Comparison of ENCODE assay signal across 1 cellular context in genomic region chr10:4546931-4547330, GRCh38.
TF ChIP-seq lines count a peak whose summit lies in the region.

No MANE protein-coding gene starts in this region.

TF ChIP-seq in K562, 482 proteins besides CTCF, POLR2A, EP300 and RAD21:
- no peak for TF ChIP-seq TAF15 (IDR thresholded peaks at IDR 0.05; ENCODE audit: low read depth, low read length)
- peak; percentile 68 for TF ChIP-seq CBX8 (IDR thresholded peaks at IDR 0.05; ENCODE audit: borderline replicate concordance, extremely low read depth, low read depth, low read length, poor library complexity, severe bottlenecking)
